In the genomic region with DNA sequence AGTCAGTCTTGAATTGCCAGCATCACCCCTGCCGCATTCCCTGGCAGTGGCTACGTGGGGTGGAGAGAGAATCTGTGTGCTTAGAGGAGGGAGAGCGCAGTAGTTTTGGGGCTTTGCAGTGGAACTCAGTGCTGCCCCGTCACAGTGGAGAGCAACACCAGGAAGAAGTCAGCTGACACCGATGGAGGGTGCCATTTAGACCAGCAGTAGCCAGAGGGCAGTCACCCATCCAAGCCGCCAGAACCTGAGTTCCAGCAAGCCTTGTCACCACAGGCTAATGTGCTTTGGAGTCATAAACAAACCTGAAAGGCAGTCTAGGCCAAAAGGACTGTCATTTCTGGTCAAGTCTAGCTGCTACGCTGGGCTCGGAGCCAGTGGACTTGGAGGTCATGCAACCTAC, we compare ENCODE assay signal across 31 cellular contexts. TPM values are rescaled to one million over a fixed set of nuclear protein-coding genes. Genes with fewer than 3 reads are reported as not detected.
DNase-seq lines count a peak whose midpoint lies in the region; ATAC-seq, FAIRE-seq and TF ChIP-seq lines count a peak whose summit lies in the region.
"Had no signal": no experiment of that assay in that cellular context is flagged by ENCODE, and none has a peak within 500 bp of the region (broad histone marks: within the 10 kb centered on the region; RNA-seq: fewer than 3 reads in every experiment).

No MANE protein-coding gene starts in this region.

- peak; percentile 18 for FAIRE-seq in bronchial epithelial cell (lab: Jason Lieb, UNC)
- FAIRE-seq: GM12891 had no signal

- peak overlapping the region; percentile 64; the same call in 1 of the 2 replicates for H2AFZ ChIP-seq in GM23338

- H3K4me2 ChIP-seq in GM23338: no peak overlapping the region
- H3K4me2 ChIP-seq: KMS-11 had no signal

- H3K4me1 ChIP-seq in GM23338 (ENCODE audit: insufficient read depth) (no peaks in the 10 kb centered on the region), mucosa of descending colon (ENCODE audit: low read depth) (no peaks in the 10 kb centered on the region), vagina (no peaks in the 10 kb centered on the region)
- H3K4me1 ChIP-seq: Caco-2, Peyer's patch, prostate gland, uterus had no signal

- H3K9me2 ChIP-seq in GM23338 (ENCODE audit: insufficient read depth): no peaks in the 10 kb centered on the region

- peaks cover 4% of the 10 kb centered on the region; the same call in 2 of the 3 replicates for H3K9me3 Mint-ChIP-seq in GM23338
- no peaks in the 10 kb centered on the region for H3K9me3 Mint-ChIP-seq in activated T-helper 17 cell treated with anti-CD3 and anti-CD28 coated beads, Interleukin-2, amount 50 U/mL, for 72 hours
- peaks cover under 1% of the 10 kb centered on the region for H3K9me3 Mint-ChIP-seq in activated naive CD4-positive, alpha-beta T cell treated with anti-CD3 and anti-CD28 coated beads, Interleukin-2, amount 10 ng/mL, durations not matched to agents 7 days and 5 days
- H3K9me3 Mint-ChIP-seq: activated T-cell treated with anti-CD3 and anti-CD28 coated beads, Interleukin-2, amount 50 U/mL, for 72 hours; memory B cell had no signal

- TF ChIP-seq POLR2A in vagina (IDR thresholded peaks at IDR 0.05): no peak

- H3K27me3 Mint-ChIP-seq in GM23338 (ENCODE audit: insufficient read depth, low read depth, poor library complexity): peaks cover 2% of the 10 kb centered on the region
- H3K27me3 Mint-ChIP-seq in activated T-helper 17 cell treated with anti-CD3 and anti-CD28 coated beads, Interleukin-2, amount 50 U/mL, for 72 hours: peaks cover 13% of the 10 kb centered on the region
- H3K27me3 Mint-ChIP-seq in activated naive CD4-positive, alpha-beta T cell treated with anti-CD3 and anti-CD28 coated beads, Interleukin-2, amount 10 ng/mL, durations not matched to agents 7 days and 5 days: peaks cover 8% of the 10 kb centered on the region

- H3K27me3 ChIP-seq in GM23338 (ENCODE audit: insufficient read depth): no peaks in the 10 kb centered on the region
- H3K27me3 ChIP-seq in bronchial epithelial cell (ENCODE audit: control insufficient read depth, insufficient read depth, low read length): no peaks in the 10 kb centered on the region
- H3K27me3 ChIP-seq in vagina: no peaks in the 10 kb centered on the region
- H3K27me3 ChIP-seq: cardiac muscle cell, Peyer's patch, uterus had no signal

- H3K9me3 ChIP-seq in mucosa of descending colon: no peaks in the 10 kb centered on the region
- no peaks in the 10 kb centered on the region for H3K9me3 ChIP-seq in vagina
- H3K9me3 ChIP-seq: Caco-2, Peyer's patch, prostate gland, uterus had no signal

- no peak overlapping the region for H3K4me3 Mint-ChIP-seq in GM23338
- no peak overlapping the region for H3K4me3 Mint-ChIP-seq in activated T-helper 17 cell treated with anti-CD3 and anti-CD28 coated beads, Interleukin-2, amount 50 U/mL, for 72 hours
- no peak overlapping the region for H3K4me3 Mint-ChIP-seq in activated naive CD4-positive, alpha-beta T cell treated with anti-CD3 and anti-CD28 coated beads, Interleukin-2, amount 10 ng/mL, durations not matched to agents 7 days and 5 days
- H3K4me3 Mint-ChIP-seq: activated T-cell treated with anti-CD3 and anti-CD28 coated beads, Interleukin-2, amount 50 U/mL, for 72 hours; memory B cell; stimulated activated naive B cell treated with anti-CD40 and anti-IgM and Interleukin-4, amounts not matched to agents 10 μg/mL and 1 μg/mL and 100 μg/mL, for 72 hours had no signal

- ATAC-seq in GM23338: peak; percentile 61; the same call in 2 of the 3 replicates
- ATAC-seq in mucosa of descending colon: peak; percentile 25
- ATAC-seq in activated T-helper 17 cell treated with anti-CD3 and anti-CD28 coated beads, Interleukin-2, amount 50 U/mL, for 72 hours (replicated peaks): no peak
- no peak for ATAC-seq in HG03139 (IDR thresholded peaks at IDR 0.05; ENCODE audit: unreplicated experiment)
- ATAC-seq: activated T-cell treated with anti-CD3 and anti-CD28 coated beads, Interleukin-2, amount 50 U/mL, for 72 hours; esophagus mucosa; stimulated activated naive B cell treated with anti-CD40 and anti-IgM and Interleukin-4, amounts not matched to agents 10 μg/mL and 1 μg/mL and 100 μg/mL, for 72 hours had no signal

- CTCF ChIA-PET in activated naive CD4-positive, alpha-beta T cell treated with anti-CD3 and anti-CD28 coated beads, Interleukin-2, amount 10 ng/mL, durations not matched to agents 7 days and 5 days (lab: Charles Lee): no interaction called here

- H3K36me3 Mint-ChIP-seq in GM23338 (ENCODE audit: low read depth): no peaks in the 10 kb centered on the region
- no peaks in the 10 kb centered on the region for H3K36me3 Mint-ChIP-seq in activated T-helper 17 cell treated with anti-CD3 and anti-CD28 coated beads, Interleukin-2, amount 50 U/mL, for 72 hours (ENCODE audit: low read depth)
- H3K36me3 Mint-ChIP-seq in activated naive CD4-positive, alpha-beta T cell treated with anti-CD3 and anti-CD28 coated beads, Interleukin-2, amount 10 ng/mL, durations not matched to agents 7 days and 5 days: no peaks in the 10 kb centered on the region
- H3K36me3 Mint-ChIP-seq: memory B cell; stimulated activated naive B cell treated with anti-CD40 and anti-IgM and Interleukin-4, amounts not matched to agents 10 μg/mL and 1 μg/mL and 100 μg/mL, for 72 hours had no signal

- DNase-seq in GM23338 (ENCODE audit: low spot score) (peak; percentile 44), NCI-H69 (lab: John Stamatoyannopoulos, UW) (peak; percentile 14), bronchial epithelial cell (ENCODE audit: low read depth) (no peak), mucosa of descending colon (no peak), vagina (ENCODE audit: extremely low spot score in 2 of 2) (no peak)
- no peak for DNase-seq in activated naive CD4-positive, alpha-beta T cell treated with anti-CD3 and anti-CD28 coated beads, Interleukin-2, amount 10 ng/mL, durations not matched to agents 7 days and 5 days
- DNase-seq: activated CD4-positive, CD25-positive, alpha-beta regulatory T cell; activated naive CD4-positive, alpha-beta T cell treated with Interleukin-2 at 50 U/mL for 16 hours; activated T-cell treated with anti-CD3 and anti-CD28 coated beads, Interleukin-2, amount 50 U/mL, for 72 hours; amniotic stem cell; C1 segment of cervical spinal cord; Caco-2; DND-41; foreskin melanocyte; GOT3; NCI-H1694; NCI-H2171 treated with DMSO at 0.1 percent for 48 hours; NCI-H524; Peyer's patch; stimulated activated CD4-positive, alpha-beta T cell treated with anti-CD3 and anti-CD28 coated beads, Interleukin-4, amount 100 ng/mL, for 4 hours; stimulated activated naive B cell treated with anti-CD40 and anti-IgM and Interleukin-4, amounts not matched to agents 10 μg/mL and 1 μg/mL and 100 μg/mL, for 72 hours; uterus had no signal

- H3K79me2 ChIP-seq in GM23338 (replicated peaks; ENCODE audit: insufficient read depth): no peaks in the 10 kb centered on the region

- H3K27ac ChIP-seq in GM23338 (ENCODE audit: low read depth) (no peak overlapping the region), vagina (no peak overlapping the region)
- H3K27ac ChIP-seq: cardiac muscle cell, KMS-11, Peyer's patch, prostate gland, thoracic aorta, uterus had no signal

- H3K27ac Mint-ChIP-seq in GM23338: no peak overlapping the region
- H3K27ac Mint-ChIP-seq in activated T-helper 17 cell treated with anti-CD3 and anti-CD28 coated beads, Interleukin-2, amount 50 U/mL, for 72 hours: no peak overlapping the region
- no peak overlapping the region for H3K27ac Mint-ChIP-seq in activated naive CD4-positive, alpha-beta T cell treated with anti-CD3 and anti-CD28 coated beads, Interleukin-2, amount 10 ng/mL, durations not matched to agents 7 days and 5 days
- H3K27ac Mint-ChIP-seq: activated T-cell treated with anti-CD3 and anti-CD28 coated beads, Interleukin-2, amount 50 U/mL, for 72 hours; memory B cell; stimulated activated naive B cell treated with anti-CD40 and anti-IgM and Interleukin-4, amounts not matched to agents 10 μg/mL and 1 μg/mL and 100 μg/mL, for 72 hours had no signal

- H3K36me3 ChIP-seq in GM23338 (ENCODE audit: insufficient read depth) (no peaks in the 10 kb centered on the region), bronchial epithelial cell (ENCODE audit: control insufficient read depth, insufficient read depth, low read length) (no peaks in the 10 kb centered on the region), mucosa of descending colon (ENCODE audit: low read depth) (no peaks in the 10 kb centered on the region), vagina (no peaks in the 10 kb centered on the region)
- H3K36me3 ChIP-seq: cardiac muscle cell, Peyer's patch, prostate gland, thoracic aorta, uterus had no signal

- H3K4me3 ChIP-seq in GM23338: no peak overlapping the region
- no peak overlapping the region for H3K4me3 ChIP-seq in bronchial epithelial cell (ENCODE audit: low read depth, low read length)
- H3K4me3 ChIP-seq in mucosa of descending colon: no peak overlapping the region
- H3K4me3 ChIP-seq in vagina: no peak overlapping the region
- H3K4me3 ChIP-seq: cardiac muscle cell, Peyer's patch, prostate gland, thoracic aorta, uterus had no signal

- TF ChIP-seq CTCF in GM23338 (conservative IDR thresholded peaks at IDR 0.05; ENCODE audit: low read depth in 2 of 2) (peak; percentile 20 to 63; a peak in 3 of 4 replicates), bronchial epithelial cell (IDR thresholded peaks at IDR 0.05; ENCODE audit: insufficient read depth, low read length, severe bottlenecking) (no peak), mucosa of descending colon (IDR thresholded peaks at IDR 0.05) (no peak), vagina (IDR thresholded peaks at IDR 0.05) (no peak)

- H3K4me1 Mint-ChIP-seq in GM23338: peaks cover 5% of the 10 kb centered on the region; the same call in 1 of the 3 replicates
- H3K4me1 Mint-ChIP-seq in activated T-helper 17 cell treated with anti-CD3 and anti-CD28 coated beads, Interleukin-2, amount 50 U/mL, for 72 hours: no peaks in the 10 kb centered on the region
- no peaks in the 10 kb centered on the region for H3K4me1 Mint-ChIP-seq in activated naive CD4-positive, alpha-beta T cell treated with anti-CD3 and anti-CD28 coated beads, Interleukin-2, amount 10 ng/mL, durations not matched to agents 7 days and 5 days
- H3K4me1 Mint-ChIP-seq: memory B cell; stimulated activated naive B cell treated with anti-CD40 and anti-IgM and Interleukin-4, amounts not matched to agents 10 μg/mL and 1 μg/mL and 100 μg/mL, for 72 hours had no signal

- intact Hi-C loops in mucosa of descending colon (cut with DNase I, micrococcal nuclease) (loop anchor here in 1 of 2 donors (10.0 kb wide), 1 partner anchor 466 kb away; no protein-coding TSS in a partner anchor), vagina (cut with DNase I) (no loop called here)

- no peaks in the 10 kb centered on the region for H3F3A ChIP-seq in GM23338 (replicated peaks; ENCODE audit: low read depth)

- no peaks in the 10 kb centered on the region for H4K20me1 ChIP-seq in GM23338 (replicated peaks; ENCODE audit: insufficient read depth)

RNA-seq across cellular contexts. Expression of a gene that starts 22.0 kb away (rescaled TPM):
- total RNA-seq in GM23338 (2014; rRNA removed; shearing (Covaris generic)): 20.1 and 23.7 TPM in 2 replicates
- polyA plus RNA-seq in GM23338 (2016; fragmentation: Nextera tagmentation; extraction: Ambion mirVana): 28.1 and 28.4 TPM in 2 replicates
- 161 and 401 TPM in 2 replicates for total RNA-seq in bronchial epithelial cell
- total RNA-seq in mucosa of descending colon: 10 to 100 TPM; 47.9 to 72.9 (median 60.3) TPM
- total RNA-seq in activated T-helper 17 cell treated with anti-CD3 and anti-CD28 coated beads, Interleukin-2, amount 50 U/mL, for 72 hours: 10 to 100 TPM; 14.1 to 22.5 TPM
- total RNA-seq in vagina: 279 TPM

RNA-seq across cellular contexts. Expression of a gene that starts 32.5 kb away (rescaled TPM):
- 23.1 and 24.6 TPM in 2 replicates for total RNA-seq in GM23338 (2014; rRNA removed; shearing (Covaris generic))
- 5.0 and 5.8 TPM in 2 replicates for polyA plus RNA-seq in GM23338 (2016; fragmentation: Nextera tagmentation; extraction: Ambion mirVana)
- total RNA-seq in bronchial epithelial cell: 10.3 and 14.2 TPM in 2 replicates
- 10 to 100 TPM; 10.1 to 24.3 (median 21.1) TPM for total RNA-seq in mucosa of descending colon
- 1 to 10 TPM; 3.6 to 8.0 TPM for total RNA-seq in activated T-helper 17 cell treated with anti-CD3 and anti-CD28 coated beads, Interleukin-2, amount 50 U/mL, for 72 hours
- 2.2 TPM for total RNA-seq in vagina

Comparison
In these comparisons a context has a peak if more than half of its experiments do, and no peak if none do; other contexts are left out.
1. ATAC-seq: peak in GM23338 (single experiment) and mucosa of descending colon (single experiment); none in activated T-helper 17 cell treated with anti-CD3 and anti-CD28 coated beads, Interleukin-2, amount 50 U/mL, for 72 hours (single experiment) and HG03139 (single experiment).
2. DNase-seq: peak in GM23338 (single experiment) and NCI-H69 (single experiment); none in bronchial epithelial cell (single experiment), mucosa of descending colon (0 of 3), activated naive CD4-positive, alpha-beta T cell treated with anti-CD3 and anti-CD28 coated beads, Interleukin-2, amount 10 ng/mL, durations not matched to agents 7 days and 5 days (single experiment) and vagina (0 of 2).
3. CTCF ChIP-seq: peak in GM23338 (2 of 2); none in bronchial epithelial cell (single experiment), mucosa of descending colon (single experiment) and vagina (0 of 3).